In genomic region chr10:103696411-103697145, GRCh38 we compare ENCODE assay signal across 1 cellular context.
TF ChIP-seq lines count a peak whose summit lies in the region.

No MANE protein-coding gene starts in this region.

TF ChIP-seq in WTC11, 78 proteins besides CTCF, POLR2A, EP300 and RAD21 (continued from another document):
- TF ChIP-seq ZBTB43 (CRISPR knock-in tag; IDR thresholded peaks at IDR 0.05) (no peak), CBFB (CRISPR knock-in tag; IDR thresholded peaks at IDR 0.05; ENCODE audit: low read depth) (no peak), MXD4 (CRISPR knock-in tag; IDR thresholded peaks at IDR 0.05; ENCODE audit: borderline replicate concordance) (no peak), NR2C2 (CRISPR knock-in tag; IDR thresholded peaks at IDR 0.05) (no peak), NFATC4 (CRISPR knock-in tag; IDR thresholded peaks at IDR 0.05) (no peak), IRF2 (CRISPR knock-in tag; IDR thresholded peaks at IDR 0.05; ENCODE audit: borderline replicate concordance, low read depth) (no peak), AFF4 (CRISPR knock-in tag; IDR thresholded peaks at IDR 0.05; ENCODE audit: borderline replicate concordance) (no peak)
